Comparison of ENCODE assay signal across 24 cellular contexts in genomic region chr14:93824518-93825234, GRCh38. TPM values are rescaled to one million over a fixed set of nuclear protein-coding genes. Genes with fewer than 3 reads are reported as not detected.
A peak's percentile ranks its signal among the peaks of the same experiment; 100 is the strongest.
DNase-seq lines count a peak whose midpoint lies in the region; ATAC-seq and TF ChIP-seq lines count a peak whose summit lies in the region.
"Had no signal": no experiment of that assay in that cellular context is flagged by ENCODE, and none has a peak within 500 bp of the region (broad histone marks: within the 10 kb centered on the region; RNA-seq: fewer than 3 reads in every experiment).

No MANE protein-coding gene starts in this region.

- H3K18ac ChIP-seq in H9 (ENCODE audit: insufficient read length, low read depth, low read length) (no peak overlapping the region), neuronal stem cell (ENCODE audit: low read length) (peak overlapping the region; percentile 65)

- H3K14ac ChIP-seq in H9 (ENCODE audit: insufficient read depth, low read length), result no peak overlapping the region
- peak overlapping the region; percentile 65 for H3K14ac ChIP-seq in neuronal stem cell (ENCODE audit: low read length)

- H2BK15ac ChIP-seq in H9 (ENCODE audit: low read depth, low read length) (no peak overlapping the region), neuronal stem cell (ENCODE audit: low read length) (peak overlapping the region; percentile 68)

- H3K27me3 Mint-ChIP-seq in H9 (ENCODE audit: low read depth), result peaks cover 11% of the 10 kb centered on the region

- no peak overlapping the region for H4K5ac ChIP-seq in H9 (ENCODE audit: insufficient read length, low read depth, low read length)

- H2AK5ac ChIP-seq in H9 (ENCODE audit: insufficient read length, low read length), result no peak overlapping the region
- peak overlapping the region; percentile 77 for H2AK5ac ChIP-seq in neuronal stem cell (ENCODE audit: low read depth, low read length)

- no peak overlapping the region for H3K4me3 ChIP-seq in WERI-Rb-1 (ENCODE audit: low read depth, low read length)
- no peak overlapping the region for H3K4me3 ChIP-seq in neuronal stem cell (ENCODE audit: low read length in 2 of 2)
- H3K4me3 ChIP-seq: esophagus muscularis mucosa, right atrium auricular region, vagina had no signal

- H3K27me3 ChIP-seq in H9 (ENCODE audit: insufficient read depth, low read length) (no peaks in the 10 kb centered on the region), WERI-Rb-1 (ENCODE audit: insufficient read depth, low read depth, severe bottlenecking) (no peaks in the 10 kb centered on the region), neuronal stem cell (ENCODE audit: control insufficient read depth in 3 of 3, insufficient read depth in 3 of 3, low read depth in 1 of 3, low read length in 3 of 3) (no peaks in the 10 kb centered on the region)
- H3K27me3 ChIP-seq: vagina had no signal

- no peaks in the 10 kb centered on the region for H3K9me3 Mint-ChIP-seq in H9
- H3K9me3 Mint-ChIP-seq: CD4-positive, alpha-beta T cell; T-cell had no signal

- H3T11ph ChIP-seq in H9 (ENCODE audit: low read length), result no peak overlapping the region

- no peak overlapping the region for H2BK5ac ChIP-seq in H9 (ENCODE audit: insufficient read length, low read length)
- peak overlapping the region; percentile 57 for H2BK5ac ChIP-seq in neuronal stem cell (ENCODE audit: low read length)

- H2BK20ac ChIP-seq in H9 (ENCODE audit: low read depth, low read length, poor library complexity, severe bottlenecking), result no peak overlapping the region

- H3K4me3 Mint-ChIP-seq in H9, result no peak overlapping the region
- H3K4me3 Mint-ChIP-seq: CD4-positive, alpha-beta T cell; T-cell had no signal

- H4K91ac ChIP-seq in H9 (ENCODE audit: insufficient read length, low read depth, low read length) (no peak overlapping the region), neuronal stem cell (ENCODE audit: low read depth, low read length, poor library complexity) (no peak overlapping the region)

- H3K23me2 ChIP-seq in H9 (ENCODE audit: insufficient read length, low read depth, low read length, poor library complexity, severe bottlenecking), result no peaks in the 10 kb centered on the region

- H3K79me1 ChIP-seq in H9 (ENCODE audit: insufficient read depth, low read depth, low read length, poor library complexity, severe bottlenecking) (no peaks in the 10 kb centered on the region), neuronal stem cell (ENCODE audit: low read depth, low read length) (no peaks in the 10 kb centered on the region)

- H3K9me3 ChIP-seq in H9 (ENCODE audit: control insufficient read depth, low read depth, low read length), result no peaks in the 10 kb centered on the region
- H3K9me3 ChIP-seq in WERI-Rb-1 (ENCODE audit: severe bottlenecking), result no peaks in the 10 kb centered on the region
- H3K9me3 ChIP-seq in neuronal stem cell (replicated peaks in 1 of 2; ENCODE audit: control insufficient read depth in 2 of 2, insufficient read depth in 1 of 2, low read depth in 1 of 2, low read length in 2 of 2), result no peaks in the 10 kb centered on the region
- H3K9me3 ChIP-seq: esophagus muscularis mucosa, right atrium auricular region, vagina had no signal

- H3K9ac ChIP-seq in H9 (ENCODE audit: extremely low read depth, insufficient read length, low read length) (no peak overlapping the region), neuronal stem cell (ENCODE audit: low read depth, low read length, poor library complexity) (no peak overlapping the region)
- H3K9ac ChIP-seq: KMS-11 had no signal

- no peak overlapping the region for H2AFZ ChIP-seq in H9 (ENCODE audit: low read length)
- no peak overlapping the region for H2AFZ ChIP-seq in neuronal stem cell (ENCODE audit: low read length)

- peaks cover 0 to 9% of the 10 kb centered on the region in 2 experiments; a peak in 2 of 4 replicates for H3K4me1 Mint-ChIP-seq in H9
- H3K4me1 Mint-ChIP-seq: T-cell had no signal

- no peaks in the 10 kb centered on the region for H3K79me2 ChIP-seq in H9 (ENCODE audit: insufficient read depth, low read length)

- H3K4ac ChIP-seq in H9 (ENCODE audit: low read depth, low read length) (no peak overlapping the region), neuronal stem cell (ENCODE audit: low read length) (no peak overlapping the region)

- no peak for ATAC-seq in left lobe of liver
- ATAC-seq: Right ventricle myocardium inferior, T-cell had no signal

- no peak overlapping the region for H3K4me2 ChIP-seq in H9 (ENCODE audit: insufficient read depth, insufficient read length, low read length)
- H3K4me2 ChIP-seq in neuronal stem cell (ENCODE audit: insufficient read depth, low read length, poor library complexity, severe bottlenecking), result no peak overlapping the region
- H3K4me2 ChIP-seq: KMS-11 had no signal

- H4K8ac ChIP-seq in H9 (replicated peaks; ENCODE audit: insufficient read length, low read depth, low read length) (no peak overlapping the region), neuronal stem cell (ENCODE audit: low read depth, low read length) (no peak overlapping the region)

- no peak overlapping the region; a peak in 1 of 7 replicates for H3K27ac Mint-ChIP-seq in H9
- H3K27ac Mint-ChIP-seq: CD4-positive, alpha-beta T cell; T-cell had no signal

- no peak overlapping the region for H2BK120ac ChIP-seq in H9 (ENCODE audit: low read depth, low read length, poor library complexity, severe bottlenecking)
- peak overlapping the region; percentile 97 for H2BK120ac ChIP-seq in neuronal stem cell (ENCODE audit: low read depth, low read length)

- H3K27ac ChIP-seq in H9 (ENCODE audit: insufficient read length, low read depth, low read length) (no peak overlapping the region), WERI-Rb-1 (no peak overlapping the region), neuronal stem cell (replicated peaks; ENCODE audit: low read length) (no peak overlapping the region)
- H3K27ac ChIP-seq: esophagus muscularis mucosa, KMS-11, right atrium auricular region, vagina had no signal

- H2BK12ac ChIP-seq in H9 (ENCODE audit: insufficient read length, low read depth, low read length) (no peak overlapping the region), neuronal stem cell (ENCODE audit: low read length) (no peak overlapping the region)

- H4K20me1 ChIP-seq in H9 (ENCODE audit: control insufficient read depth, insufficient read depth, insufficient read length), result no peaks in the 10 kb centered on the region

- no peak overlapping the region for H3K56ac ChIP-seq in H9 (ENCODE audit: insufficient read length, low read depth, low read length)

- TF ChIP-seq CTCF in H9 (conservative IDR thresholded peaks at IDR 0.05) (peak; percentile 34; the same call in 2 of the 3 replicates), WERI-Rb-1 (IDR thresholded peaks at IDR 0.05; ENCODE audit: low read depth, low read length) (peak; percentile 39), GM10266 (IDR thresholded peaks at IDR 0.05; ENCODE audit: control insufficient read depth, insufficient read depth, low read depth, missing control alignments) (no peak)

- H3K4me1 ChIP-seq in H9 (ENCODE audit: insufficient read depth, low read length) (no peaks in the 10 kb centered on the region), neuronal stem cell (ENCODE audit: control insufficient read depth in 2 of 2, insufficient read depth in 1 of 2, low read depth in 1 of 2, low read length in 2 of 2) (no peaks in the 10 kb centered on the region)
- H3K4me1 ChIP-seq: esophagus muscularis mucosa, right atrium auricular region, vagina had no signal

- H3K36me3 Mint-ChIP-seq in H9 (ENCODE audit: insufficient read depth in 1 of 3, low read depth in 3 of 3), result no peaks in the 10 kb centered on the region
- H3K36me3 Mint-ChIP-seq: T-cell had no signal

- no peaks in the 10 kb centered on the region for H3K36me3 ChIP-seq in WERI-Rb-1
- H3K36me3 ChIP-seq in neuronal stem cell (replicated peaks in 1 of 2; ENCODE audit: control insufficient read depth in 2 of 2, insufficient read depth in 2 of 2, low read length in 2 of 2), result no peaks in the 10 kb centered on the region
- H3K36me3 ChIP-seq: esophagus muscularis mucosa, right atrium auricular region, vagina had no signal

- no peak overlapping the region for H3K23ac ChIP-seq in H9 (ENCODE audit: insufficient read length, low read depth, low read length)
- no peak overlapping the region for H3K23ac ChIP-seq in neuronal stem cell (ENCODE audit: low read depth, low read length, poor library complexity)

- no CpG with 5 or more reads among the region's 33 CpGs for WGBS in H9 (ENCODE audit: extremely low coverage, insufficient read length, low lambda C conversion rate)
- WGBS in neuronal stem cell (ENCODE audit: extremely low coverage in 2 of 2, insufficient read length in 2 of 2, insufficient replicate concordance in 1 of 2), 2 donors, result no CpG with 5 or more reads among the region's 33 CpGs

- DNase-seq in NCI-H2171 treated with DMSO at 0.1 percent for 48 hours (lab: John Stamatoyannopoulos, UW) (peak; percentile 12), NCI-H2171 (lab: John Stamatoyannopoulos, UW) (no peak), H9 (no peak), WERI-Rb-1 (peak; percentile 14), neuronal stem cell (ENCODE audit: low spot score) (no peak), left lobe of liver (ENCODE audit: low spot score) (no peak), GM10266 (ENCODE audit: extremely low spot score) (no peak), NAMALWA (ENCODE audit: low spot score) (no peak)
- DNase-seq: activated CD4-positive, alpha-beta T cell treated with anti-CD3 and anti-CD28 coated beads, Interleukin-2, amount 50 U/mL, for 4 hours; activated naive CD4-positive, alpha-beta T cell treated with Interleukin-2 at 50 U/mL for 16 hours; activated T-cell treated with anti-CD3 and anti-CD28 coated beads for 4 hours; CD4-positive, alpha-beta T cell; DMS79; NCI-H1048; NCI-H446; stimulated activated CD4-positive, alpha-beta T cell treated with anti-CD3 and anti-CD28 coated beads, Interleukin-12 subunit alpha, Interleukin-12 subunit beta, amount 100 ng/mL, for 4 hours; stimulated activated CD8-positive, alpha-beta memory T cell treated with anti-CD3 and anti-CD28 coated beads, Interleukin-4, amount 100 ng/mL, for 48 hours; T-cell had no signal

RNA-seq across cellular contexts. Expression of gene PRIMA1, which starts 36.4 kb away (rescaled TPM):
- total RNA-seq in H9 (2021) (1.7 and 2.3 TPM in 2 replicates), left lobe of liver (0.30 TPM)
- 4.4 TPM for polyA plus RNA-seq in neuronal stem cell (2013, experiment 1 of 2)
- polyA plus RNA-seq in neuronal stem cell (2013, experiment 2 of 2), result 4.2 TPM
- total RNA-seq: astrocyte; CD4-positive, alpha-beta T cell; T-cell had no signal

Comparison
In these comparisons a context has a peak if more than half of its experiments do, and no peak if none do; other contexts are left out.
1. DNase-seq: peak in NCI-H2171 treated with DMSO at 0.1 percent for 48 hours (single experiment) and WERI-Rb-1 (single experiment); none in NCI-H2171 (single experiment), H9 (single experiment), neuronal stem cell (single experiment), left lobe of liver (single experiment), GM10266 (single experiment) and NAMALWA (single experiment).